26 cellular contexts compared by ENCODE assay signal in genomic region chr1:208026880-208027438, GRCh38.
A peak's percentile ranks its signal among the peaks of the same experiment; 100 is the strongest.
DNase-seq lines count a peak whose midpoint lies in the region; ATAC-seq and TF ChIP-seq lines count a peak whose summit lies in the region.
"Had no signal": no experiment of that assay in that cellular context is flagged by ENCODE, and none has a peak within 500 bp of the region (broad histone marks: within the 10 kb centered on the region; RNA-seq: fewer than 3 reads in every experiment).

No MANE protein-coding gene starts in this region.

- ATAC-seq in WTC11: peak; percentile 60
- ATAC-seq in right cardiac atrium: peak in 1 of 2 donors; percentile 9
- ATAC-seq: A549 had no signal

- no peaks in the 10 kb centered on the region for H3K27me3 ChIP-seq in right cardiac atrium (ENCODE audit: control insufficient read depth, insufficient read depth)

- no peak overlapping the region for H3K27ac Mint-ChIP-seq in WTC11
- H3K27ac Mint-ChIP-seq in progenitor cell of endocrine pancreas: peak overlapping the region; percentile 78
- no peak overlapping the region for H3K27ac Mint-ChIP-seq in activated CD4-positive, alpha-beta memory T cell treated with anti-CD3 and anti-CD28 coated beads, Interleukin-2, amount 10 ng/mL, durations not matched to agents 7 days and 5 days
- H3K27ac Mint-ChIP-seq: CD4-positive, alpha-beta T cell; H9 had no signal

- POLR2A ChIA-PET in WTC11 (lab: Charles Lee): interaction anchor here (0.6 kb wide), 1 partner anchor 211 kb away, joined by 3 read pairs; no protein-coding TSS in a partner anchor
- POLR2A ChIA-PET in activated CD4-positive, alpha-beta memory T cell treated with anti-CD3 and anti-CD28 coated beads, Interleukin-2, amount 10 ng/mL, durations not matched to agents 7 days and 5 days (lab: Charles Lee): no interaction called here

- intact Hi-C loops in right cardiac atrium (cut with DNase I): loop anchor here in 2 of 4 donors (10.0 kb wide), 1 partner anchor 218 kb away; the partner anchor contains the start of gene PLXNA2 (in 2 of the 2)

- H3K4me3 Mint-ChIP-seq in WTC11 (no peak overlapping the region), progenitor cell of endocrine pancreas (ENCODE audit: low read depth) (no peak overlapping the region)
- no peak overlapping the region for H3K4me3 Mint-ChIP-seq in activated CD4-positive, alpha-beta memory T cell treated with anti-CD3 and anti-CD28 coated beads, Interleukin-2, amount 10 ng/mL, durations not matched to agents 7 days and 5 days
- H3K4me3 Mint-ChIP-seq: CD4-positive, alpha-beta T cell; H9 had no signal

- no peaks in the 10 kb centered on the region for H3K9me3 Mint-ChIP-seq in WTC11
- H3K9me3 Mint-ChIP-seq in progenitor cell of endocrine pancreas (ENCODE audit: low read depth): no peaks in the 10 kb centered on the region
- H3K9me3 Mint-ChIP-seq in activated CD4-positive, alpha-beta memory T cell treated with anti-CD3 and anti-CD28 coated beads, Interleukin-2, amount 10 ng/mL, durations not matched to agents 7 days and 5 days: no peaks in the 10 kb centered on the region
- H3K9me3 Mint-ChIP-seq: CD4-positive, alpha-beta T cell; H9 had no signal

- peaks cover 2% of the 10 kb centered on the region for H3K4me1 ChIP-seq in right cardiac atrium (ENCODE audit: control insufficient read depth, insufficient read depth, low read length)
- H3K4me1 ChIP-seq: A549 had no signal

- H3K4me3 ChIP-seq in right cardiac atrium (ENCODE audit: low read length): no peak overlapping the region
- H3K4me3 ChIP-seq: A549; BLaER1 treated with 17β-estradiol and CSF1 and Interleukin-3, amounts not matched to agents 10 nM and 100 nM; GM23248; SK-N-MC had no signal

- peaks cover 12% of the 10 kb centered on the region for H3K4me1 Mint-ChIP-seq in WTC11
- no peaks in the 10 kb centered on the region for H3K4me1 Mint-ChIP-seq in progenitor cell of endocrine pancreas (ENCODE audit: low read depth)
- no peaks in the 10 kb centered on the region for H3K4me1 Mint-ChIP-seq in activated CD4-positive, alpha-beta memory T cell treated with anti-CD3 and anti-CD28 coated beads, Interleukin-2, amount 10 ng/mL, durations not matched to agents 7 days and 5 days

- no peaks in the 10 kb centered on the region for H3K9me3 ChIP-seq in right cardiac atrium (ENCODE audit: control insufficient read depth, low read length)
- H3K9me3 ChIP-seq: A549; BLaER1 treated with 17β-estradiol and CSF1 and Interleukin-3, amounts not matched to agents 10 nM and 100 nM had no signal

- TF ChIP-seq CTCF in WTC11 (IDR thresholded peaks at IDR 0.05) (no peak), progenitor cell of endocrine pancreas (IDR thresholded peaks at IDR 0.05; ENCODE audit: unreplicated experiment) (no peak)

- WGBS in right cardiac atrium: 76% methylated on average over 14 of the region's 14 CpGs

- H3K36me3 Mint-ChIP-seq in WTC11: no peaks in the 10 kb centered on the region
- peaks cover 8% of the 10 kb centered on the region for H3K36me3 Mint-ChIP-seq in progenitor cell of endocrine pancreas (ENCODE audit: insufficient read depth)
- H3K36me3 Mint-ChIP-seq in activated CD4-positive, alpha-beta memory T cell treated with anti-CD3 and anti-CD28 coated beads, Interleukin-2, amount 10 ng/mL, durations not matched to agents 7 days and 5 days (ENCODE audit: low read depth): no peaks in the 10 kb centered on the region

- H3K27me3 Mint-ChIP-seq in WTC11 (ENCODE audit: low read depth) (no peaks in the 10 kb centered on the region), progenitor cell of endocrine pancreas (peaks cover 20% of the 10 kb centered on the region)
- peaks cover 2% of the 10 kb centered on the region for H3K27me3 Mint-ChIP-seq in activated CD4-positive, alpha-beta memory T cell treated with anti-CD3 and anti-CD28 coated beads, Interleukin-2, amount 10 ng/mL, durations not matched to agents 7 days and 5 days

- CTCF ChIA-PET in WTC11 (lab: Charles Lee): interaction anchor here (0.7 to 1.4 kb wide), 5 partner anchors 9 to 211 kb away, joined by 3 to 5 read pairs (median 4); no protein-coding TSS in a partner anchor
- CTCF ChIA-PET in activated CD4-positive, alpha-beta memory T cell treated with anti-CD3 and anti-CD28 coated beads, Interleukin-2, amount 10 ng/mL, durations not matched to agents 7 days and 5 days (lab: Charles Lee): interaction anchor here (0.6 to 1.8 kb wide), 3 partner anchors 67 to 1531 kb away, joined by 3 to 5 read pairs (median 4); partner anchors contain the start of gene PLXNA2

- no peak overlapping the region for H3K27ac ChIP-seq in right cardiac atrium (ENCODE audit: low read length)
- H3K27ac ChIP-seq: A549; BLaER1 treated with 17β-estradiol and CSF1 and Interleukin-3, amounts not matched to agents 10 nM and 100 nM; GM23248; SK-N-MC had no signal

- DNase-seq in ELF-1 (ENCODE audit: low read depth, low spot score) (peak; percentile 53), WTC11 (ENCODE audit: low spot score) (no peak), right cardiac atrium (peak in 2 of 3 donors; percentile 59 to 72), progenitor cell of endocrine pancreas (ENCODE audit: low spot score, unreplicated experiment) (no peak), COLO668 (lab: John Stamatoyannopoulos, UW; ENCODE audit: unreplicated experiment) (no peak)
- no peak for DNase-seq in activated CD4-positive, alpha-beta T cell treated with anti-CD3 and anti-CD28 coated beads for 1 hour
- DNase-seq in activated CD4-positive, alpha-beta memory T cell treated with anti-CD3 and anti-CD28 coated beads, Interleukin-2, amount 10 ng/mL, durations not matched to agents 7 days and 5 days: no peak
- DNase-seq: AML-193; CD4-positive, alpha-beta T cell; DMS 273 treated with DMSO at 0.1 percent for 48 hours; DMS79 treated with DMSO at 0.1 percent for 48 hours; H9; NCI-H1092; NCI-H1417 treated with DMSO at 0.1 percent for 48 hours; NCI-H1694 treated with DMSO at 0.1 percent for 48 hours; NCI-H2081; NCI-H2171; NCI-H524; NCI-H748 treated with DMSO at 0.1 percent for 48 hours; NK-92 treated with Interleukin-12 subunit alpha and Interleukin-12 subunit beta, amount 100 ng/mL, for 24 hours; RPMI8226; SIG-M5 had no signal

TF ChIP-seq in WTC11, 78 proteins besides CTCF, POLR2A, EP300 and RAD21 (continues in another document):
- TF ChIP-seq HMGXB4 (CRISPR knock-in tag; IDR thresholded peaks at IDR 0.05) (no peak), TP53 (CRISPR knock-in tag; IDR thresholded peaks at IDR 0.05) (no peak), NR3C1 (CRISPR knock-in tag; conservative IDR thresholded peaks at IDR 0.05; ENCODE audit: low read depth) (no peak), CBFB (CRISPR knock-in tag; IDR thresholded peaks at IDR 0.05; ENCODE audit: low read depth) (no peak), ZBTB21 (CRISPR knock-in tag; IDR thresholded peaks at IDR 0.05; ENCODE audit: borderline replicate concordance) (no peak), GRHL2 (CRISPR knock-in tag; IDR thresholded peaks at IDR 0.05; ENCODE audit: insufficient replicate concordance, severe bottlenecking) (no peak), USF2 (CRISPR knock-in tag; IDR thresholded peaks at IDR 0.05) (no peak)
- TF ChIP-seq, protein P1, sequence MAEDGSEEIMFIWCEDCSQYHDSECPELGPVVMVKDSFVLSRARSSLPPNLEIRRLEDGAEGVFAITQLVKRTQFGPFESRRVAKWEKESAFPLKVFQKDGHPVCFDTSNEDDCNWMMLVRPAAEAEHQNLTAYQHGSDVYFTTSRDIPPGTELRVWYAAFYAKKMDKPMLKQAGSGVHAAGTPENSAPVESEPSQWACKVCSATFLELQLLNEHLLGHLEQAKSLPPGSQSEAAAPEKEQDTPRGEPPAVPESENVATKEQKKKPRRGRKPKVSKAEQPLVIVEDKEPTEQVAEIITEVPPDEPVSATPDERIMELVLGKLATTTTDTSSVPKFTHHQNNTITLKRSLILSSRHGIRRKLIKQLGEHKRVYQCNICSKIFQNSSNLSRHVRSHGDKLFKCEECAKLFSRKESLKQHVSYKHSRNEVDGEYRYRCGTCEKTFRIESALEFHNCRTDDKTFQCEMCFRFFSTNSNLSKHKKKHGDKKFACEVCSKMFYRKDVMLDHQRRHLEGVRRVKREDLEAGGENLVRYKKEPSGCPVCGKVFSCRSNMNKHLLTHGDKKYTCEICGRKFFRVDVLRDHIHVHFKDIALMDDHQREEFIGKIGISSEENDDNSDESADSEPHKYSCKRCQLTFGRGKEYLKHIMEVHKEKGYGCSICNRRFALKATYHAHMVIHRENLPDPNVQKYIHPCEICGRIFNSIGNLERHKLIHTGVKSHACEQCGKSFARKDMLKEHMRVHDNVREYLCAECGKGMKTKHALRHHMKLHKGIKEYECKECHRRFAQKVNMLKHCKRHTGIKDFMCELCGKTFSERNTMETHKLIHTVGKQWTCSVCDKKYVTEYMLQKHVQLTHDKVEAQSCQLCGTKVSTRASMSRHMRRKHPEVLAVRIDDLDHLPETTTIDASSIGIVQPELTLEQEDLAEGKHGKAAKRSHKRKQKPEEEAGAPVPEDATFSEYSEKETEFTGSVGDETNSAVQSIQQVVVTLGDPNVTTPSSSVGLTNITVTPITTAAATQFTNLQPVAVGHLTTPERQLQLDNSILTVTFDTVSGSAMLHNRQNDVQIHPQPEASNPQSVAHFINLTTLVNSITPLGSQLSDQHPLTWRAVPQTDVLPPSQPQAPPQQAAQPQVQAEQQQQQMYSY (CRISPR knock-in tag; IDR thresholded peaks at IDR 0.05): no peak

Comparison
In these comparisons a context has a peak if more than half of its experiments do, and no peak if none do; other contexts are left out.
1. DNase-seq: peak in ELF-1 (single experiment) and right cardiac atrium (2 of 3); none in WTC11 (single experiment), progenitor cell of endocrine pancreas (single experiment), COLO668 (single experiment), activated CD4-positive, alpha-beta T cell treated with anti-CD3 and anti-CD28 coated beads for 1 hour (single experiment) and activated CD4-positive, alpha-beta memory T cell treated with anti-CD3 and anti-CD28 coated beads, Interleukin-2, amount 10 ng/mL, durations not matched to agents 7 days and 5 days (single experiment).